Comparison of ENCODE assay signal across 1 cellular context in the genomic region with DNA sequence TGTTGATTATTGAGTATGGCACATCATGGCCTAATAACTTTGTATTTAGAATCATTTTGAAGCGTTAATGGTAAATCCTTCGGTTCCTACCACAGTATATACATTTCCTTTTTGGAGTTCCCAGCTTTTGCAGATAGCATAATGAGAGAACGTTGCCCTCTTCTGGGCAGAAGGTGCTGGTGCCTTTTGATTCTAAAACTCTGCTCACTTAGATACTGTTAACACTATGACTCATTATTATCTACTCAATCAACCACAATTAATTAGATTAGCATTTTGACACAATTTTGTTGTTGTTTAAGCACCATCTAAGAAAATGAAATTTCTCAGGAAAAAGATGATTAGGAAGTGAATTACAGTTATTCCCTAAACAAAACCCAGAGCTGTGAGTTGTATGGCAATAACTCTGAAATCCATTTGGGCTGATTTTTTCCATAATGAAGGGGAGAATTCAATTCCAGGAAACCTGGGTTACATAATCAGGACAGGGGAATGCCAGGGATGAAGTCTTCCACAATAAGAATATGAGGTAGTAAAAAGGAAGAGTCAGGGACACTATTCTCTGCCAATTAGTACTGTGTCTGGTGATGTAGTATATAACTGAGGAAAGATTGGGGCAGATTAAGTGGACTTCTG.
TF ChIP-seq lines count a peak whose summit lies in the region.

No MANE protein-coding gene starts in this region.

TF ChIP-seq in A549, 52 proteins besides CTCF, POLR2A, EP300 and RAD21 (continued from another document):
- TF ChIP-seq, protein P1, sequence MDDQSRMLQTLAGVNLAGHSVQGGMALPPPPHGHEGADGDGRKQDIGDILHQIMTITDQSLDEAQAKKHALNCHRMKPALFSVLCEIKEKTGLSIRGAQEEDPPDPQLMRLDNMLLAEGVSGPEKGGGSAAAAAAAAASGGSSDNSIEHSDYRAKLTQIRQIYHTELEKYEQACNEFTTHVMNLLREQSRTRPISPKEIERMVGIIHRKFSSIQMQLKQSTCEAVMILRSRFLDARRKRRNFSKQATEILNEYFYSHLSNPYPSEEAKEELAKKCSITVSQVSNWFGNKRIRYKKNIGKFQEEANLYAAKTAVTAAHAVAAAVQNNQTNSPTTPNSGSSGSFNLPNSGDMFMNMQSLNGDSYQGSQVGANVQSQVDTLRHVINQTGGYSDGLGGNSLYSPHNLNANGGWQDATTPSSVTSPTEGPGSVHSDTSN (IDR thresholded peaks at IDR 0.05): no peak
- TF ChIP-seq FOSL2 (IDR thresholded peaks at IDR 0.05) (no peak), FOSL2 (CRISPR knock-in tag; IDR thresholded peaks at IDR 0.05) (peak; percentile 85)
